In genomic region chr18:5294618-5295230, GRCh38 we compare ENCODE assay signal across 8 cellular contexts. TPM values are rescaled to one million over a fixed set of nuclear protein-coding genes. Genes with fewer than 3 reads are reported as not detected.
DNase-seq lines count a peak whose midpoint lies in the region; ATAC-seq and TF ChIP-seq lines count a peak whose summit lies in the region.

No MANE protein-coding gene starts in this region.

- peak overlapping the region; percentile 88 for H3K4me3 Mint-ChIP-seq in activated naive CD8-positive, alpha-beta T cell

- H3K36me3 ChIP-seq in HUES6 (ENCODE audit: control insufficient read depth, insufficient read depth, low read length) (peaks cover 25% of the 10 kb centered on the region), rectal smooth muscle tissue (ENCODE audit: control insufficient read depth, insufficient read depth, low read length) (peaks cover 12% of the 10 kb centered on the region)

- ATAC-seq in GM21423 (IDR thresholded peaks at IDR 0.05; ENCODE audit: unreplicated experiment), result peak; percentile 8
- no peak for ATAC-seq in left cardiac atrium

- no peak for TF ChIP-seq CTCF in GM13977 (IDR thresholded peaks at IDR 0.05; ENCODE audit: extremely low read depth, insufficient read depth, missing control alignments)

- H3K36me3 Mint-ChIP-seq in activated naive CD8-positive, alpha-beta T cell, result peaks cover 14% of the 10 kb centered on the region

- peak overlapping the region; percentile 92 for H3K27ac Mint-ChIP-seq in activated naive CD8-positive, alpha-beta T cell

- DNase-seq in Caki2 (ENCODE audit: low read depth) (peak; percentile 67), SKM-1 (lab: John Stamatoyannopoulos, UW; ENCODE audit: unreplicated experiment) (peak; percentile 29), left cardiac atrium (peak; percentile 69), GM13977 (ENCODE audit: low spot score) (no peak)

- in situ Hi-C loops in Caki2 (cut with HindIII; ENCODE audit: low pct_unique_long_range_greater_than_20kb, low sequenced_read_pairs), result no loop called here
- in situ Hi-C loops in GM13977 (cut with MboI; ENCODE audit: low pct_unique_long_range_greater_than_20kb, low sequenced_read_pairs, unreplicated experiment), result no loop called here

- peak overlapping the region; percentile 85 for H3K9ac ChIP-seq in HUES6 (ENCODE audit: low read length)
- peak overlapping the region; percentile 69 for H3K9ac ChIP-seq in rectal smooth muscle tissue (ENCODE audit: low read length)

- H3K27ac ChIP-seq in HUES6 (ENCODE audit: low read depth, low read length) (peak overlapping the region; percentile 66), rectal smooth muscle tissue (ENCODE audit: low read depth, low read length) (peak overlapping the region; percentile 88)

- peaks cover 9% of the 10 kb centered on the region; the same call in 1 of the 2 replicates for H3K4me1 ChIP-seq in HUES6 (ENCODE audit: control insufficient read depth, insufficient read depth, low read length)
- peaks cover 5% of the 10 kb centered on the region for H3K4me1 ChIP-seq in rectal smooth muscle tissue (ENCODE audit: control insufficient read depth, insufficient read depth, low read length)

- peaks cover 36% of the 10 kb centered on the region for H3K4me1 Mint-ChIP-seq in activated naive CD8-positive, alpha-beta T cell (ENCODE audit: low read depth)

- peaks cover 20% of the 10 kb centered on the region for H3K27me3 ChIP-seq in HUES6 (ENCODE audit: control insufficient read depth, insufficient read depth, low read length)
- no peaks in the 10 kb centered on the region for H3K27me3 ChIP-seq in rectal smooth muscle tissue (ENCODE audit: control insufficient read depth, insufficient read depth, low read length)

- intact Hi-C loops in left cardiac atrium (cut with DNase I), result loop anchor here in 1 of 2 donors (2.0 kb wide), 1 partner anchor 58 kb away; no protein-coding TSS in a partner anchor

- no peaks in the 10 kb centered on the region for H3K27me3 Mint-ChIP-seq in activated naive CD8-positive, alpha-beta T cell

- peak overlapping the region; percentile 83 for H3K4me3 ChIP-seq in HUES6 (ENCODE audit: low read depth, low read length)
- peak overlapping the region; percentile 94 for H3K4me3 ChIP-seq in rectal smooth muscle tissue (ENCODE audit: low read length)

- H3K9me3 ChIP-seq in HUES6 (ENCODE audit: control insufficient read depth, insufficient read depth, low read depth, low read length), result no peaks in the 10 kb centered on the region

- H3K9me3 Mint-ChIP-seq in activated naive CD8-positive, alpha-beta T cell (ENCODE audit: low read depth), result no peaks in the 10 kb centered on the region

RNA-seq across cellular contexts. Expression of gene ZBTB14, which starts 0.8 kb away (rescaled TPM):
- 24.2 and 29.3 TPM in 2 replicates for total RNA-seq in Caki2 (2014; rRNA removed; shearing (Covaris generic); ENCODE audit: low replicate concordance)
- total RNA-seq in left cardiac atrium, result 1 to 10 TPM; 6.9 to 8.0 TPM
